ENCODE assay signal across 8 cellular contexts in genomic region chr16:19210175-19210924, GRCh38. TPM values are rescaled to one million over a fixed set of nuclear protein-coding genes. Genes with fewer than 3 reads are reported as not detected.
DNase-seq lines count a peak whose midpoint lies in the region; ATAC-seq and TF ChIP-seq lines count a peak whose summit lies in the region.

No MANE protein-coding gene starts in this region.

- DNase-seq in NCI-H345 treated with DMSO at 0.1 percent for 48 hours (lab: John Stamatoyannopoulos, UW; ENCODE audit: unreplicated experiment) (peak; percentile 22), neural progenitor cell (ENCODE audit: low spot score) (no peak), cerebellar nuclear complex (lab: John Stamatoyannopoulos, UW) (no peak), T-helper 9 cell (no peak), H7 (no peak)

- no peaks in the 10 kb centered on the region for H3K27me3 ChIP-seq in neural progenitor cell
- H3K27me3 ChIP-seq in H7 (ENCODE audit: control insufficient read depth, insufficient read depth, low read length), result no peaks in the 10 kb centered on the region

- no peak overlapping the region for H3K9ac ChIP-seq in neural progenitor cell

- no peaks in the 10 kb centered on the region for H3K79me2 ChIP-seq in neural progenitor cell (ENCODE audit: low read depth)

- TF ChIP-seq CTCF in neural progenitor cell (IDR thresholded peaks at IDR 0.05), result no peak

- ATAC-seq in GM18873 (IDR thresholded peaks at IDR 0.05; ENCODE audit: low FRiP score, unreplicated experiment) (peak; percentile 63), HG02852 (IDR thresholded peaks at IDR 0.05; ENCODE audit: unreplicated experiment) (peak; percentile 84), esophagus mucosa (no peak)

- no peaks in the 10 kb centered on the region for H3K9me3 ChIP-seq in neural progenitor cell (ENCODE audit: low read depth)

- H3K36me3 Mint-ChIP-seq in neural progenitor cell, result peaks cover 41% of the 10 kb centered on the region

- no peak overlapping the region for H3K4me3 Mint-ChIP-seq in neural progenitor cell

- peak overlapping the region; percentile 0 for H3K27ac Mint-ChIP-seq in neural progenitor cell

- H2AFZ ChIP-seq in neural progenitor cell (replicated peaks), result peak overlapping the region; percentile 9

- peak overlapping the region; percentile 53 for H3K27ac ChIP-seq in neural progenitor cell

- peak overlapping the region; percentile 35 for H3K4me2 ChIP-seq in neural progenitor cell

- H3K4me3 ChIP-seq in neural progenitor cell (no peak overlapping the region), H7 (ENCODE audit: insufficient read depth, low read depth, low read length) (no peak overlapping the region)

- H3K9me3 Mint-ChIP-seq in neural progenitor cell, result peaks cover 18% of the 10 kb centered on the region

- no peaks in the 10 kb centered on the region for H4K20me1 ChIP-seq in neural progenitor cell (ENCODE audit: low read depth)

- H3K4me1 ChIP-seq in neural progenitor cell, result peaks cover 26% of the 10 kb centered on the region

- peaks cover 4% of the 10 kb centered on the region for H3F3A ChIP-seq in neural progenitor cell (ENCODE audit: low read depth)

- H3K4me1 Mint-ChIP-seq in neural progenitor cell, result peaks cover 14% of the 10 kb centered on the region

- H3K27me3 Mint-ChIP-seq in neural progenitor cell (ENCODE audit: insufficient read depth, low read depth), result peaks cover 4% of the 10 kb centered on the region

- H3K36me3 ChIP-seq in neural progenitor cell, result no peaks in the 10 kb centered on the region
- H3K36me3 ChIP-seq in H7 (replicated peaks; ENCODE audit: control insufficient read depth, insufficient read depth, low read length), result no peaks in the 10 kb centered on the region

RNA-seq across cellular contexts. Expression of gene SYT17, which starts 42.3 kb away (rescaled TPM):
- 7.2 TPM in 2 replicates for total RNA-seq in neural progenitor cell (ENCODE audit: low replicate concordance)
- 2.0 TPM for total RNA-seq in esophagus mucosa
- total RNA-seq in H7 (2014; rRNA removed; shearing (Covaris generic)), result 1.9 and 5.3 TPM in 2 replicates
